In genomic region chr1:93323185-93323820, GRCh38 we compare ENCODE assay signal across 17 cellular contexts.
"Had no signal": no experiment of that assay in that cellular context is flagged by ENCODE, and none has a peak within 500 bp of the region (broad histone marks: within the 10 kb centered on the region; RNA-seq: fewer than 3 reads in every experiment).

No MANE protein-coding gene starts in this region.

- H3K27ac ChIP-seq: dorsolateral prefrontal cortex, upper lobe of right lung had no signal

- H3K36me3 Mint-ChIP-seq: activated CD4-positive, alpha-beta memory T cell treated with anti-CD3 and anti-CD28 coated beads for 36 hours had no signal

- H3K4me3 Mint-ChIP-seq: activated CD4-positive, alpha-beta memory T cell treated with anti-CD3 and anti-CD28 coated beads for 36 hours; activated naive CD8-positive, alpha-beta T cell; activated T-helper 1 cell treated with anti-CD3 and anti-CD28 coated beads, Interleukin-12 subunit alpha, Interleukin-12 subunit beta, Interleukin-2, Interleukin-4 antibody, amounts not matched to agents 30 ng/mL and 10 ng/mL and 1 ng/mL, durations not matched to agents 14 hours and 24 hours and 36 hours had no signal

- H3K9me3 Mint-ChIP-seq: activated CD4-positive, alpha-beta memory T cell treated with anti-CD3 and anti-CD28 coated beads for 36 hours; activated T-helper 1 cell treated with anti-CD3 and anti-CD28 coated beads, Interleukin-12 subunit alpha, Interleukin-12 subunit beta, Interleukin-2, Interleukin-4 antibody, amounts not matched to agents 30 ng/mL and 10 ng/mL and 1 ng/mL, durations not matched to agents 14 hours and 24 hours and 36 hours had no signal

- H3K27me3 ChIP-seq: dorsolateral prefrontal cortex, upper lobe of right lung had no signal

- H3K36me3 ChIP-seq: upper lobe of right lung had no signal

- H3K27ac Mint-ChIP-seq: activated CD4-positive, alpha-beta memory T cell treated with anti-CD3 and anti-CD28 coated beads for 36 hours; activated naive CD8-positive, alpha-beta T cell; activated T-helper 1 cell treated with anti-CD3 and anti-CD28 coated beads, Interleukin-12 subunit alpha, Interleukin-12 subunit beta, Interleukin-2, Interleukin-4 antibody, amounts not matched to agents 30 ng/mL and 10 ng/mL and 1 ng/mL, durations not matched to agents 14 hours and 24 hours and 36 hours had no signal

- H3K27me3 Mint-ChIP-seq: activated CD4-positive, alpha-beta memory T cell treated with anti-CD3 and anti-CD28 coated beads for 36 hours; activated naive CD8-positive, alpha-beta T cell had no signal

- DNase-seq: activated CD4-positive, alpha-beta memory T cell treated with anti-CD3 and anti-CD28 coated beads for 36 hours; activated T-cell treated with anti-CD3 and anti-CD28 coated beads for 4 hours; amniotic stem cell; dorsolateral prefrontal cortex; foreskin melanocyte; glutamatergic neuron; hypothalamus; kidney; midbrain; retina; stimulated activated naive CD8-positive, alpha-beta T cell treated with anti-CD3 and anti-CD28 coated beads, Interleukin-15, Interleukin-2, amounts not matched to agents 100 U/mL and 50 U/mL, for 24 hours; SW 1271; T-helper 2 cell; upper lobe of right lung had no signal

- H3K9me3 ChIP-seq: upper lobe of right lung had no signal

- H3K4me1 ChIP-seq: upper lobe of right lung had no signal

- ATAC-seq: left lobe of liver; stimulated activated naive CD8-positive, alpha-beta T cell treated with anti-CD3 and anti-CD28 coated beads, Interleukin-15, Interleukin-2, amounts not matched to agents 100 U/mL and 50 U/mL, for 24 hours; upper lobe of right lung had no signal

- H3K4me3 ChIP-seq: dorsolateral prefrontal cortex, upper lobe of right lung had no signal
